In genomic region chr1:228836427-228836826, GRCh38 we compare ENCODE assay signal across 1 cellular context.
TF ChIP-seq lines count a peak whose summit lies in the region.

No MANE protein-coding gene starts in this region.

TF ChIP-seq in HepG2, 621 proteins besides CTCF, POLR2A, EP300 and RAD21 (continued from another document and continues in another):
- peak; percentile 86 for TF ChIP-seq PAXIP1 (CRISPR knock-in tag; conservative IDR thresholded peaks at IDR 0.05)
- no peak for TF ChIP-seq CENPT (CRISPR knock-in tag; IDR thresholded peaks at IDR 0.05; ENCODE audit: low read depth)
- peak; percentile 89 for TF ChIP-seq TEAD3 (CRISPR knock-in tag; optimal IDR thresholded peaks at IDR 0.05; ENCODE audit: borderline replicate concordance)
- TF ChIP-seq NCOR1 (IDR thresholded peaks at IDR 0.05; ENCODE audit: borderline replicate concordance, low read length): peak; percentile 68; the same call in 1 of the 2 replicates
- TF ChIP-seq NR2F6 (IDR thresholded peaks at IDR 0.05): peak; percentile 25; the same call in 1 of the 2 replicates
- TF ChIP-seq NR2F6 (CRISPR knock-in tag; IDR thresholded peaks at IDR 0.05): peak; percentile 62; the same call in 1 of the 2 replicates
- no peak for TF ChIP-seq SP2 (CRISPR knock-in tag; IDR thresholded peaks at IDR 0.05)
- TF ChIP-seq ZNF501 (CRISPR knock-in tag; IDR thresholded peaks at IDR 0.05): peak; percentile 69
- peak; percentile 59 for TF ChIP-seq ATF1 (CRISPR knock-in tag; IDR thresholded peaks at IDR 0.05)
- 0 out of 3 replicates have a peak, but pooled peaks have one; percentile 18 for TF ChIP-seq MXI1 (IDR thresholded peaks at IDR 0.05; ENCODE audit: borderline replicate concordance, low read depth, low read length)
- TF ChIP-seq ZFY (CRISPR knock-in tag; IDR thresholded peaks at IDR 0.05): peak; percentile 18; the same call in 1 of the 2 replicates
- peak; percentile 18; the same call in 1 of the 2 replicates for TF ChIP-seq TCF7 (IDR thresholded peaks at IDR 0.05; ENCODE audit: low read depth)
- peak; percentile 51; the same call in 1 of the 2 replicates for TF ChIP-seq FOXJ3 (CRISPR knock-in tag; IDR thresholded peaks at IDR 0.05; ENCODE audit: borderline replicate concordance)
- peak; percentile 80 for TF ChIP-seq PPARG (CRISPR knock-in tag; conservative IDR thresholded peaks at IDR 0.05)
- TF ChIP-seq TFDP1 (CRISPR knock-in tag; IDR thresholded peaks at IDR 0.05; ENCODE audit: borderline replicate concordance): no peak
- TF ChIP-seq LCORL (IDR thresholded peaks at IDR 0.05): no peak
- peak; percentile 70; the same call in 1 of the 2 replicates for TF ChIP-seq LCORL (CRISPR knock-in tag; IDR thresholded peaks at IDR 0.05)
- no peak for TF ChIP-seq KLF15 (CRISPR knock-in tag; IDR thresholded peaks at IDR 0.05; ENCODE audit: borderline replicate concordance)
- no peak for TF ChIP-seq RAD51 (IDR thresholded peaks at IDR 0.05; ENCODE audit: borderline replicate concordance)
- no peak for TF ChIP-seq ARID2 (CRISPR knock-in tag; IDR thresholded peaks at IDR 0.05; ENCODE audit: borderline replicate concordance)
- TF ChIP-seq KLF11 (CRISPR knock-in tag; IDR thresholded peaks at IDR 0.05): no peak
- TF ChIP-seq CHD2 (IDR thresholded peaks at IDR 0.05; ENCODE audit: low read depth, low read length): no peak
- TF ChIP-seq ZBTB21 (CRISPR knock-in tag; IDR thresholded peaks at IDR 0.05): no peak
- TF ChIP-seq ELF4 (CRISPR knock-in tag; IDR thresholded peaks at IDR 0.05; ENCODE audit: borderline replicate concordance): no peak
- 0 out of 2 replicates have a peak, but pooled peaks have one; percentile 13 for TF ChIP-seq GMEB1 (CRISPR knock-in tag; IDR thresholded peaks at IDR 0.05; ENCODE audit: borderline replicate concordance)
- TF ChIP-seq ZNF383 (CRISPR knock-in tag; IDR thresholded peaks at IDR 0.05; ENCODE audit: borderline replicate concordance): no peak
- TF ChIP-seq NFKBIZ (CRISPR knock-in tag; IDR thresholded peaks at IDR 0.05): no peak
- peak; percentile 25; the same call in 1 of the 2 replicates for TF ChIP-seq RXRA (CRISPR knock-in tag; IDR thresholded peaks at IDR 0.05)
- TF ChIP-seq ATF3 (CRISPR knock-in tag; IDR thresholded peaks at IDR 0.05): peak; percentile 79
- no peak for TF ChIP-seq ZNF251 (CRISPR knock-in tag; IDR thresholded peaks at IDR 0.05)
- no peak for TF ChIP-seq ZNF20 (CRISPR knock-in tag; IDR thresholded peaks at IDR 0.05)
- no peak for TF ChIP-seq ZNF274 (CRISPR knock-in tag; IDR thresholded peaks at IDR 0.05)
- no peak for TF ChIP-seq ZBTB14 (CRISPR knock-in tag; IDR thresholded peaks at IDR 0.05)
- TF ChIP-seq REPIN1 (CRISPR knock-in tag; IDR thresholded peaks at IDR 0.05; ENCODE audit: borderline replicate concordance, low read depth): peak; percentile 45; the same call in 1 of the 2 replicates
- no peak for TF ChIP-seq TCF7L2 (IDR thresholded peaks at IDR 0.05; ENCODE audit: low read depth, low read length)
- 0 out of 2 replicates have a peak, but pooled peaks have one; percentile 29 for TF ChIP-seq HOXD1 (CRISPR knock-in tag; IDR thresholded peaks at IDR 0.05)
- no peak for TF ChIP-seq WIZ (CRISPR knock-in tag; IDR thresholded peaks at IDR 0.05)
- TF ChIP-seq ZNF335 (CRISPR knock-in tag; IDR thresholded peaks at IDR 0.05): no peak
- TF ChIP-seq SALL2 (CRISPR knock-in tag; IDR thresholded peaks at IDR 0.05): 0 out of 2 replicates have a peak, but pooled peaks have one; percentile 11
- no peak for TF ChIP-seq ZNF746 (CRISPR knock-in tag; IDR thresholded peaks at IDR 0.05)
- no peak for TF ChIP-seq HBP1 (CRISPR knock-in tag; IDR thresholded peaks at IDR 0.05; ENCODE audit: low read depth)
- 0 out of 2 replicates have a peak, but pooled peaks have one; percentile 12 for TF ChIP-seq ZBTB33 (CRISPR knock-in tag; IDR thresholded peaks at IDR 0.05)
- peak; percentile 92 for TF ChIP-seq HNF4A (CRISPR knock-in tag; IDR thresholded peaks at IDR 0.05)
- TF ChIP-seq ZNF788 (CRISPR knock-in tag; IDR thresholded peaks at IDR 0.05; ENCODE audit: borderline replicate concordance): peak; percentile 51
- no peak; the same call in 1 of the 2 replicates for TF ChIP-seq YEATS4 (CRISPR knock-in tag; IDR thresholded peaks at IDR 0.05; ENCODE audit: borderline replicate concordance)
- 0 out of 2 replicates have a peak, but pooled peaks have one; percentile 11 for TF ChIP-seq NFYB (CRISPR knock-in tag; IDR thresholded peaks at IDR 0.05)
- TF ChIP-seq JUN (CRISPR knock-in tag; IDR thresholded peaks at IDR 0.05): no peak
- no peak for TF ChIP-seq ZNF318 (CRISPR knock-in tag; IDR thresholded peaks at IDR 0.05)
